In genomic region chr9:85569988-85570387, GRCh38 we compare ENCODE assay signal across 19 cellular contexts.
DNase-seq lines count a peak whose midpoint lies in the region; ATAC-seq and TF ChIP-seq lines count a peak whose summit lies in the region.
"Had no signal": no experiment of that assay in that cellular context is flagged by ENCODE, and none has a peak within 500 bp of the region (broad histone marks: within the 10 kb centered on the region; RNA-seq: fewer than 3 reads in every experiment).

No MANE protein-coding gene starts in this region.

- no peaks in the 10 kb centered on the region for H3K9me3 ChIP-seq in fibroblast of lung (ENCODE audit: control insufficient read depth, insufficient read depth, low read depth, low read length)
- no peaks in the 10 kb centered on the region for H3K9me3 ChIP-seq in smooth muscle cell (replicated peaks; ENCODE audit: low read depth)
- H3K9me3 ChIP-seq: A549, heart right ventricle, prostate gland, suprapubic skin had no signal

- H4K20me1 ChIP-seq in fibroblast of lung (ENCODE audit: control insufficient read depth, extremely low read depth, insufficient read depth, low read length) (no peaks in the 10 kb centered on the region), smooth muscle cell (ENCODE audit: low read depth) (no peaks in the 10 kb centered on the region)

- no peaks in the 10 kb centered on the region for H3K36me3 ChIP-seq in fibroblast of lung (ENCODE audit: control insufficient read depth, insufficient read depth, low read length)
- no peaks in the 10 kb centered on the region for H3K36me3 ChIP-seq in smooth muscle cell (ENCODE audit: low read depth)
- H3K36me3 ChIP-seq: prostate gland had no signal

- H3K4me3 Mint-ChIP-seq in activated CD8-positive, alpha-beta T cell treated with anti-CD3 and anti-CD28 coated beads for 36 hours = no peak overlapping the region
- H3K4me3 Mint-ChIP-seq in activated CD8-positive, alpha-beta T cell treated with anti-CD3 and anti-CD28 coated beads, Interleukin-2, amount 10 ng/mL, durations not matched to agents 7 days and 5 days = no peak overlapping the region
- H3K4me3 Mint-ChIP-seq: activated naive CD8-positive, alpha-beta T cell treated with anti-CD3 and anti-CD28 coated beads, Interleukin-2, amount 10 ng/mL, durations not matched to agents 7 days and 5 days; GM23338 had no signal

- POLR2A ChIA-PET in activated CD8-positive, alpha-beta T cell treated with anti-CD3 and anti-CD28 coated beads for 36 hours (lab: Charles Lee) = interaction anchor here (0.8 to 1.5 kb wide), 2 partner anchors 30 to 47 kb away, joined by 3 read pairs; no protein-coding TSS in a partner anchor
- POLR2A ChIA-PET in activated CD8-positive, alpha-beta T cell treated with anti-CD3 and anti-CD28 coated beads, Interleukin-2, amount 10 ng/mL, durations not matched to agents 7 days and 5 days (lab: Charles Lee) = no interaction called here

- H3K4me3 ChIP-seq in fibroblast of lung (replicated peaks in 1 of 4; ENCODE audit: control extremely low read depth in 1 of 4, insufficient read depth in 1 of 4, low read depth in 3 of 4, low read length in 4 of 4) (no peak overlapping the region), smooth muscle cell (no peak overlapping the region)
- H3K4me3 ChIP-seq: A549, GM23338, heart right ventricle, prostate gland, suprapubic skin had no signal

- TF ChIP-seq CTCF in activated CD8-positive, alpha-beta T cell treated with anti-CD3 and anti-CD28 coated beads for 36 hours (IDR thresholded peaks at IDR 0.05) = no peak
- TF ChIP-seq CTCF in fibroblast of lung (conservative IDR thresholded peaks at IDR 0.05 in 1 of 2, IDR thresholded peaks at IDR 0.05 in 1 of 2; ENCODE audit: low read depth in 1 of 2, low read length in 2 of 2) (no peak), smooth muscle cell (IDR thresholded peaks at IDR 0.05; ENCODE audit: borderline replicate concordance, insufficient read depth, poor library complexity, severe bottlenecking) (no peak), GM20000 (IDR thresholded peaks at IDR 0.05; ENCODE audit: extremely low read depth, missing control alignments) (no peak)

- no peak overlapping the region for H3K27ac Mint-ChIP-seq in activated CD8-positive, alpha-beta T cell treated with anti-CD3 and anti-CD28 coated beads for 36 hours
- no peak overlapping the region for H3K27ac Mint-ChIP-seq in activated CD8-positive, alpha-beta T cell treated with anti-CD3 and anti-CD28 coated beads, Interleukin-2, amount 10 ng/mL, durations not matched to agents 7 days and 5 days
- H3K27ac Mint-ChIP-seq: activated naive CD8-positive, alpha-beta T cell treated with anti-CD3 and anti-CD28 coated beads, Interleukin-2, amount 10 ng/mL, durations not matched to agents 7 days and 5 days; GM23338 had no signal

- H3K36me3 Mint-ChIP-seq in activated CD8-positive, alpha-beta T cell treated with anti-CD3 and anti-CD28 coated beads for 36 hours (ENCODE audit: low read depth) = peaks cover 21% of the 10 kb centered on the region
- H3K36me3 Mint-ChIP-seq in activated CD8-positive, alpha-beta T cell treated with anti-CD3 and anti-CD28 coated beads, Interleukin-2, amount 10 ng/mL, durations not matched to agents 7 days and 5 days (ENCODE audit: low read depth) = peaks cover 15% of the 10 kb centered on the region

- peak; percentile 27 for ATAC-seq in activated CD8-positive, alpha-beta T cell treated with anti-CD3 and anti-CD28 coated beads for 36 hours
- ATAC-seq in activated CD8-positive, alpha-beta T cell treated with anti-CD3 and anti-CD28 coated beads, Interleukin-2, amount 10 ng/mL, durations not matched to agents 7 days and 5 days = no peak
- ATAC-seq in GM21390 (IDR thresholded peaks at IDR 0.05; ENCODE audit: unreplicated experiment) = no peak
- ATAC-seq: GM23338, heart right ventricle, HepG2, Right ventricle myocardium inferior had no signal

- H3K79me2 ChIP-seq in fibroblast of lung (ENCODE audit: control insufficient read depth, insufficient read depth, low read length) (no peaks in the 10 kb centered on the region), smooth muscle cell (ENCODE audit: low read depth) (no peaks in the 10 kb centered on the region)

- intact Hi-C loops in activated CD8-positive, alpha-beta T cell treated with anti-CD3 and anti-CD28 coated beads for 36 hours (cut with micrococcal nuclease) = no loop called here

- H3K4me1 Mint-ChIP-seq in activated CD8-positive, alpha-beta T cell treated with anti-CD3 and anti-CD28 coated beads for 36 hours (ENCODE audit: low read depth) = peaks cover 5% of the 10 kb centered on the region
- no peaks in the 10 kb centered on the region for H3K4me1 Mint-ChIP-seq in activated CD8-positive, alpha-beta T cell treated with anti-CD3 and anti-CD28 coated beads, Interleukin-2, amount 10 ng/mL, durations not matched to agents 7 days and 5 days (ENCODE audit: low read depth)
- H3K4me1 Mint-ChIP-seq: activated naive CD8-positive, alpha-beta T cell treated with anti-CD3 and anti-CD28 coated beads, Interleukin-2, amount 10 ng/mL, durations not matched to agents 7 days and 5 days; GM23338 had no signal

- H3K4me2 ChIP-seq in fibroblast of lung (ENCODE audit: extremely low read depth, insufficient read depth, low read length) = no peak overlapping the region
- no peak overlapping the region for H3K4me2 ChIP-seq in smooth muscle cell
- H3K4me2 ChIP-seq: A549, GM23338 had no signal

- CTCF ChIA-PET in activated CD8-positive, alpha-beta T cell treated with anti-CD3 and anti-CD28 coated beads for 36 hours (lab: Charles Lee) = interaction anchor here (1.7 kb wide), 1 partner anchor 40 kb away, joined by 6 read pairs; no protein-coding TSS in a partner anchor
- CTCF ChIA-PET in activated CD8-positive, alpha-beta T cell treated with anti-CD3 and anti-CD28 coated beads, Interleukin-2, amount 10 ng/mL, durations not matched to agents 7 days and 5 days (lab: Charles Lee) = interaction anchor here (1.5 to 2.2 kb wide), 2 partner anchors 14 to 40 kb away, joined by 6 read pairs; no protein-coding TSS in a partner anchor

- H3K27ac ChIP-seq in fibroblast of lung (ENCODE audit: insufficient read depth, low read length) (no peak overlapping the region), smooth muscle cell (ENCODE audit: low read depth) (peak overlapping the region; percentile 57)
- H3K27ac ChIP-seq: A549, heart right ventricle, prostate gland, suprapubic skin had no signal

- H3K27me3 ChIP-seq in fibroblast of lung (ENCODE audit: control insufficient read depth, insufficient read depth, low read length) = no peaks in the 10 kb centered on the region
- no peaks in the 10 kb centered on the region for H3K27me3 ChIP-seq in smooth muscle cell (ENCODE audit: low read depth)
- H3K27me3 ChIP-seq: heart right ventricle, suprapubic skin had no signal

- 34% methylated on average over 2 of the region's 2 CpGs for WGBS in smooth muscle cell (ENCODE audit: low lambda C conversion rate)

- in situ Hi-C loops in SK-MEL-5 (cut with HindIII; ENCODE audit: low pct_unique_long_range_greater_than_20kb, low sequenced_read_pairs) = no loop called here

- H3K4me1 ChIP-seq in fibroblast of lung (ENCODE audit: control insufficient read depth, extremely low read depth, insufficient read depth, low read length) (no peaks in the 10 kb centered on the region), smooth muscle cell (ENCODE audit: low read depth) (no peaks in the 10 kb centered on the region)
- H3K4me1 ChIP-seq: A549, heart right ventricle, prostate gland, suprapubic skin had no signal

- no peaks in the 10 kb centered on the region for H3F3A ChIP-seq in smooth muscle cell (ENCODE audit: low read depth)

- DNase-seq in activated CD8-positive, alpha-beta T cell treated with anti-CD3 and anti-CD28 coated beads for 36 hours = no peak
- no peak for DNase-seq in activated CD8-positive, alpha-beta T cell treated with anti-CD3 and anti-CD28 coated beads, Interleukin-2, amount 10 ng/mL, durations not matched to agents 7 days and 5 days
- DNase-seq in SK-MEL-5 (ENCODE audit: low read depth, low spot score) (peak; percentile 4), fibroblast of lung (ENCODE audit: low read depth in 2 of 2) (peak; percentile 9 to 68), smooth muscle cell (lab: John Stamatoyannopoulos, UW; ENCODE audit: unreplicated experiment) (no peak), GM20000 (ENCODE audit: low spot score) (no peak), LoVo (ENCODE audit: low spot score) (no peak)
- DNase-seq: activated CD4-positive, alpha-beta T cell treated with anti-CD3 and anti-CD28 coated beads for 48 hours; activated naive CD8-positive, alpha-beta T cell treated with anti-CD3 and anti-CD28 coated beads, Interleukin-2, amount 10 ng/mL, durations not matched to agents 7 days and 5 days; heart right ventricle; kidney glomerular epithelial cell; NCI-H1048 had no signal

- H2AFZ ChIP-seq in fibroblast of lung (ENCODE audit: low read length) (no peak overlapping the region), smooth muscle cell (ENCODE audit: low read depth) (no peak overlapping the region)
- H2AFZ ChIP-seq: GM23338 had no signal

- H3K9me3 Mint-ChIP-seq in activated CD8-positive, alpha-beta T cell treated with anti-CD3 and anti-CD28 coated beads for 36 hours = no peaks in the 10 kb centered on the region
- H3K9me3 Mint-ChIP-seq in activated CD8-positive, alpha-beta T cell treated with anti-CD3 and anti-CD28 coated beads, Interleukin-2, amount 10 ng/mL, durations not matched to agents 7 days and 5 days (ENCODE audit: insufficient read depth) = peaks cover 4% of the 10 kb centered on the region
- H3K9me3 Mint-ChIP-seq: activated naive CD8-positive, alpha-beta T cell treated with anti-CD3 and anti-CD28 coated beads, Interleukin-2, amount 10 ng/mL, durations not matched to agents 7 days and 5 days had no signal

- no peaks in the 10 kb centered on the region for H3K27me3 Mint-ChIP-seq in activated CD8-positive, alpha-beta T cell treated with anti-CD3 and anti-CD28 coated beads for 36 hours
- no peaks in the 10 kb centered on the region for H3K27me3 Mint-ChIP-seq in activated CD8-positive, alpha-beta T cell treated with anti-CD3 and anti-CD28 coated beads, Interleukin-2, amount 10 ng/mL, durations not matched to agents 7 days and 5 days (ENCODE audit: low read depth)
- H3K27me3 Mint-ChIP-seq: activated naive CD8-positive, alpha-beta T cell treated with anti-CD3 and anti-CD28 coated beads, Interleukin-2, amount 10 ng/mL, durations not matched to agents 7 days and 5 days had no signal

- H3K9ac ChIP-seq in fibroblast of lung (ENCODE audit: insufficient read depth, low read length) (no peak overlapping the region), smooth muscle cell (ENCODE audit: low read depth) (peak overlapping the region; percentile 51)

Comparison
In these comparisons a context has a peak if more than half of its experiments do, and no peak if none do; other contexts are left out.
1. DNase-seq: peak in SK-MEL-5 (single experiment) and fibroblast of lung (2 of 2); none in activated CD8-positive, alpha-beta T cell treated with anti-CD3 and anti-CD28 coated beads for 36 hours (single experiment), activated CD8-positive, alpha-beta T cell treated with anti-CD3 and anti-CD28 coated beads, Interleukin-2, amount 10 ng/mL, durations not matched to agents 7 days and 5 days (single experiment), smooth muscle cell (single experiment), GM20000 (single experiment) and LoVo (single experiment).